ENCODE assay signal across 19 cellular contexts in genomic region chr9:2992427-2992826, GRCh38.
"Had no signal": no experiment of that assay in that cellular context is flagged by ENCODE, and none has a peak within 500 bp of the region (broad histone marks: within the 10 kb centered on the region; RNA-seq: fewer than 3 reads in every experiment).

No MANE protein-coding gene starts in this region.

- H3K4me1 ChIP-seq: gastroesophageal sphincter, heart right ventricle, left ventricle myocardium inferior, tibial artery had no signal

- H3K36me3 ChIP-seq: gastroesophageal sphincter, heart right ventricle, left ventricle myocardium inferior, tibial artery had no signal

- DNase-seq: activated CD4-positive, alpha-beta T cell treated with anti-CD3 and anti-CD28 coated beads for 36 hours; activated CD4-positive, alpha-beta T cell treated with anti-CD3 and anti-CD28 coated beads, Interleukin-2, amount 50 U/mL, for 48 hours; activated naive CD8-positive, alpha-beta T cell treated with anti-CD3 and anti-CD28 coated beads for 36 hours; activated T-cell treated with anti-CD3 and anti-CD28 coated beads for 4 hours; amniotic stem cell; effector CD8-positive, alpha-beta T cell; heart right ventricle; kidney glomerular epithelial cell; left ventricle myocardium inferior; stimulated activated CD4-positive, alpha-beta T cell treated with anti-CD3 and anti-CD28 coated beads, Interleukin-12 subunit alpha, Interleukin-12 subunit beta, amount 100 ng/mL, for 4 hours; stimulated activated CD4-positive, alpha-beta T cell treated with anti-CD3 and anti-CD28 coated beads, Interleukin-1b, Interleukin-23, amount 100 ng/mL, for 48 hours; stimulated activated CD8-positive, alpha-beta memory T cell treated with anti-CD3 and anti-CD28 coated beads, Interleukin-4, amount 100 ng/mL, for 48 hours; stimulated activated naive CD4-positive, alpha-beta T cell; tibial artery had no signal

- H3K4me3 ChIP-seq: gastroesophageal sphincter, heart right ventricle, left ventricle myocardium inferior, tibial artery had no signal

- H3K4me1 Mint-ChIP-seq: activated CD4-positive, alpha-beta T cell treated with anti-CD3 and anti-CD28 coated beads for 36 hours; neural crest cell had no signal

- H3K36me3 Mint-ChIP-seq: activated naive CD8-positive, alpha-beta T cell treated with anti-CD3 and anti-CD28 coated beads for 36 hours had no signal

- H3K9me3 ChIP-seq: gastroesophageal sphincter, heart right ventricle, left ventricle myocardium inferior, tibial artery had no signal

- H3K27ac Mint-ChIP-seq: activated CD4-positive, alpha-beta T cell treated with anti-CD3 and anti-CD28 coated beads for 36 hours; activated naive CD8-positive, alpha-beta T cell treated with anti-CD3 and anti-CD28 coated beads for 36 hours; activated T-helper 1 cell treated with anti-CD3 and anti-CD28 coated beads, Interleukin-12 subunit alpha, Interleukin-12 subunit beta, Interleukin-2, Interleukin-4 antibody, amounts not matched to agents 30 ng/mL and 10 ng/mL and 1 ng/mL, durations not matched to agents 14 hours and 24 hours and 36 hours; dendritic cell treated with granulocyte-macrophage colony-stimulating factor and Interleukin-4, amounts not matched to agents 40 ng/mL and 50 ng/mL, for 4 days; progenitor cell of endocrine pancreas had no signal

- H3K27me3 ChIP-seq: gastroesophageal sphincter, tibial artery had no signal

- H3K27me3 Mint-ChIP-seq: dendritic cell treated with granulocyte-macrophage colony-stimulating factor and Interleukin-4, amounts not matched to agents 40 ng/mL and 50 ng/mL, for 4 days had no signal

- H3K4me3 Mint-ChIP-seq: activated CD4-positive, alpha-beta T cell treated with anti-CD3 and anti-CD28 coated beads for 36 hours; activated naive CD8-positive, alpha-beta T cell treated with anti-CD3 and anti-CD28 coated beads for 36 hours; activated T-helper 1 cell treated with anti-CD3 and anti-CD28 coated beads, Interleukin-12 subunit alpha, Interleukin-12 subunit beta, Interleukin-2, Interleukin-4 antibody, amounts not matched to agents 30 ng/mL and 10 ng/mL and 1 ng/mL, durations not matched to agents 14 hours and 24 hours and 36 hours; dendritic cell treated with granulocyte-macrophage colony-stimulating factor and Interleukin-4, amounts not matched to agents 40 ng/mL and 50 ng/mL, for 4 days; neural crest cell had no signal

- H3K27ac ChIP-seq: gastroesophageal sphincter, heart right ventricle, left ventricle myocardium inferior, tibial artery had no signal

- H3K9me3 Mint-ChIP-seq: activated naive CD8-positive, alpha-beta T cell treated with anti-CD3 and anti-CD28 coated beads for 36 hours; activated T-helper 1 cell treated with anti-CD3 and anti-CD28 coated beads, Interleukin-12 subunit alpha, Interleukin-12 subunit beta, Interleukin-2, Interleukin-4 antibody, amounts not matched to agents 30 ng/mL and 10 ng/mL and 1 ng/mL, durations not matched to agents 14 hours and 24 hours and 36 hours; dendritic cell treated with granulocyte-macrophage colony-stimulating factor and Interleukin-4, amounts not matched to agents 40 ng/mL and 50 ng/mL, for 4 days; neural crest cell had no signal
